Comparison of ENCODE assay signal across 9 cellular contexts in the genomic region with DNA sequence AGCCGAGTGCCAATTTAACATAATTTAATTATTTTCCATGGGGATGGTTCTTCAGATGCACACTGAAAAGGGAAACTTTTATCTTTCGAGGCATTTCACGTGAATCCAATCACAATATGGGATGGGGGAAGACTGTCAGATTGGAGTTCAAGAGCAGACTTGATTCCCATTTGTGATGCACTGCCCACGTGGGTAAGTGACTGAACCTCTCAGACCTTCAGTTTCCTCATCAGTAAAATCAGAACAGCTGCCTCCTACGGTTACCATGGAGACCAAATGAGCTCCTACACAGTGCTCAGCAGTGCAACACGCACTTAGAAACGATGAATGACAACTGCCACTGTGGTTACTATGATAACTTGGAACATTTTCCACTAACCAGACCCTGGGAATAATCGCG. TPM values are rescaled to one million over a fixed set of nuclear protein-coding genes. Genes with fewer than 3 reads are reported as not detected.
DNase-seq lines count a peak whose midpoint lies in the region; ATAC-seq and TF ChIP-seq lines count a peak whose summit lies in the region.
"Had no signal": no experiment of that assay in that cellular context is flagged by ENCODE, and none has a peak within 500 bp of the region (broad histone marks: within the 10 kb centered on the region; RNA-seq: fewer than 3 reads in every experiment).

No MANE protein-coding gene starts in this region.

- H4K20me1 ChIP-seq in IMR-90 (ENCODE audit: insufficient read depth, low read length): peaks cover 65% of the 10 kb centered on the region

- H3K27me3 Mint-ChIP-seq in CD8-positive, alpha-beta memory T cell: no peaks in the 10 kb centered on the region

- H3K4me3 Mint-ChIP-seq in CD8-positive, alpha-beta memory T cell: no peak overlapping the region

- 73% methylated on average over 2 of the region's 9 CpGs; no CpG with 5 or more reads in 1 of the 2 experiments for WGBS in IMR-90 (ENCODE audit: extremely low coverage in 2 of 2, insufficient read length in 1 of 2), 2 experiments

- TF ChIP-seq POLR2A in IMR-90 (IDR thresholded peaks at IDR 0.05; ENCODE audit: low read depth, low read length): no peak

- no peak overlapping the region for H4K91ac ChIP-seq in IMR-90 (ENCODE audit: insufficient read depth, low read depth, low read length)

- H3K36me3 ChIP-seq in IMR-90 (ENCODE audit: control insufficient read depth, insufficient read depth, low read length): no peaks in the 10 kb centered on the region
- no peaks in the 10 kb centered on the region for H3K36me3 ChIP-seq in CD8-positive, alpha-beta memory T cell (ENCODE audit: insufficient read depth, low read length)

- no peak overlapping the region for H2AFZ ChIP-seq in IMR-90 (replicated peaks; ENCODE audit: low read length, poor library complexity)

- peaks cover 5% of the 10 kb centered on the region; the same call in 1 of the 2 replicates for H3K4me1 ChIP-seq in IMR-90 (ENCODE audit: control insufficient read depth, insufficient read depth, low read length)
- no peaks in the 10 kb centered on the region for H3K4me1 ChIP-seq in CD8-positive, alpha-beta memory T cell (ENCODE audit: insufficient read depth, low read length)

- H3K56ac ChIP-seq in IMR-90 (ENCODE audit: extremely low read depth, insufficient read depth, low read length): no peak overlapping the region

- H2AK9ac ChIP-seq in IMR-90 (replicated peaks; ENCODE audit: low read depth, low read length, poor library complexity): no peak overlapping the region

- DNase-seq in NCI-H2029 (lab: John Stamatoyannopoulos, UW) (peak; percentile 10), NCI-H2029 treated with DMSO at 0.1 percent for 48 hours (lab: John Stamatoyannopoulos, UW) (no peak), IMR-90 (peak; percentile 37), NCI-H226 (no peak), GF-D8 (lab: John Stamatoyannopoulos, UW) (no peak)
- peak; percentile 43 to 54 for DNase-seq in activated T-cell treated with anti-CD3 and anti-CD28 coated beads, Interleukin-2, amount 50 U/mL, for 48 hours
- DNase-seq in stimulated activated CD4-positive, alpha-beta T cell treated with anti-CD3 and anti-CD28 coated beads, Interleukin-4, amount 100 ng/mL, for 24 hours: peak; percentile 61
- DNase-seq in CD8-positive, alpha-beta memory T cell: no peak
- DNase-seq: NCI-H526 treated with DMSO at 0.1 percent for 48 hours had no signal

- H3K9me1 ChIP-seq in IMR-90 (ENCODE audit: insufficient read depth, low read length): peaks cover 11% of the 10 kb centered on the region

- no peaks in the 10 kb centered on the region for H3K27me3 ChIP-seq in IMR-90 (ENCODE audit: control insufficient read depth, insufficient read depth, low read length)
- H3K27me3 ChIP-seq in CD8-positive, alpha-beta memory T cell (ENCODE audit: insufficient read depth, low read length, poor library complexity, severe bottlenecking): no peaks in the 10 kb centered on the region

- no peak overlapping the region for H3K4ac ChIP-seq in IMR-90 (ENCODE audit: low read depth, low read length)

- intact Hi-C loops in IMR-90 (cut with micrococcal nuclease): no loop called here

- H3K14ac ChIP-seq in IMR-90 (replicated peaks; ENCODE audit: low read depth, low read length): no peak overlapping the region

- no peak overlapping the region for H4K8ac ChIP-seq in IMR-90 (ENCODE audit: low read depth in 2 of 2, low read length in 2 of 2)

- no TSS peak for BruUV-seq in IMR-90 (replicated peaks; lab: Mats Ljungman, UMichigan)

- no peak for TF ChIP-seq RAD21 in IMR-90 (IDR thresholded peaks at IDR 0.05; ENCODE audit: low read length)

- dilution Hi-C loops in IMR-90 (cut with HindIII; ENCODE audit: low sequenced_read_pairs, unreplicated experiment): no loop called here

- no peak overlapping the region for H2BK5ac ChIP-seq in IMR-90 (ENCODE audit: low read depth, low read length, poor library complexity, severe bottlenecking)

- in situ Hi-C loops in IMR-90 (cut with MboI; ENCODE audit: low sequenced_read_pairs): no loop called here

- no peak overlapping the region for H3K4me3 ChIP-seq in IMR-90 (ENCODE audit: insufficient read depth, low read depth, low read length)
- H3K4me3 ChIP-seq in CD8-positive, alpha-beta memory T cell (ENCODE audit: low read length): no peak overlapping the region

- H4K5ac ChIP-seq in IMR-90 (ENCODE audit: low read depth, low read length): no peak overlapping the region

- no peaks in the 10 kb centered on the region for H3K9me3 Mint-ChIP-seq in CD8-positive, alpha-beta memory T cell

- no peak overlapping the region for H2BK120ac ChIP-seq in IMR-90 (ENCODE audit: low read depth, low read length)

- H3K36me3 Mint-ChIP-seq in CD8-positive, alpha-beta memory T cell: no peaks in the 10 kb centered on the region

- no peak overlapping the region for H3K27ac ChIP-seq in IMR-90 (ENCODE audit: insufficient read depth, low read length)
- no peak overlapping the region for H3K27ac ChIP-seq in CD8-positive, alpha-beta memory T cell (ENCODE audit: low read depth, low read length)

- ATAC-seq in IMR-90 (ENCODE audit: low read depth): no peak

- no peak overlapping the region for H2BK20ac ChIP-seq in IMR-90 (ENCODE audit: low read depth, low read length)

- H3K27ac Mint-ChIP-seq in CD8-positive, alpha-beta memory T cell: no peak overlapping the region

- TF ChIP-seq CTCF in IMR-90 (conservative IDR thresholded peaks at IDR 0.05; ENCODE audit: low read depth, low read length): no peak

- H3K9ac ChIP-seq in IMR-90 (ENCODE audit: low read depth, low read length): no peak overlapping the region

- POLR2A ChIA-PET in IMR-90 (lab: Charles Lee; ENCODE audit: unreplicated experiment): no interaction called here
- POLR2A ChIA-PET in CD8-positive, alpha-beta memory T cell (lab: Charles Lee): no interaction called here

- H2AK5ac ChIP-seq in IMR-90 (ENCODE audit: low read depth, low read length): no peak overlapping the region

- CTCF ChIA-PET in IMR-90 (lab: Yijun Ruan, JAX): no interaction called here
- CTCF ChIA-PET in CD8-positive, alpha-beta memory T cell (lab: Charles Lee): no interaction called here

- no peak overlapping the region for H3K18ac ChIP-seq in IMR-90 (ENCODE audit: low read depth, low read length)

- peaks cover 24 to 69% of the 10 kb centered on the region in 2 experiments for H3K79me1 ChIP-seq in IMR-90 (ENCODE audit: low read depth in 1 of 2, low read length in 2 of 2)

- H3K4me2 ChIP-seq in IMR-90 (ENCODE audit: low read depth, low read length): no peak overlapping the region

- H3K4me1 Mint-ChIP-seq in CD8-positive, alpha-beta memory T cell: peaks cover 10 to 28% (median 13%) of the 10 kb centered on the region in 3 donors

- H3K23ac ChIP-seq in IMR-90 (ENCODE audit: low read depth, low read length): no peak overlapping the region

- H3K9me3 ChIP-seq in IMR-90 (ENCODE audit: control insufficient read depth, insufficient read depth, low read length): no peaks in the 10 kb centered on the region
- H3K9me3 ChIP-seq in CD8-positive, alpha-beta memory T cell (ENCODE audit: low read length): no peaks in the 10 kb centered on the region

- H2BK15ac ChIP-seq in IMR-90 (ENCODE audit: low read depth, low read length): no peak overlapping the region

TF ChIP-seq in IMR-90, 13 proteins besides CTCF, POLR2A, EP300 and RAD21:
- no peak for TF ChIP-seq NFE2L2 (IDR thresholded peaks at IDR 0.05; ENCODE audit: low read depth, low read length)
- TF ChIP-seq, protein P1, sequence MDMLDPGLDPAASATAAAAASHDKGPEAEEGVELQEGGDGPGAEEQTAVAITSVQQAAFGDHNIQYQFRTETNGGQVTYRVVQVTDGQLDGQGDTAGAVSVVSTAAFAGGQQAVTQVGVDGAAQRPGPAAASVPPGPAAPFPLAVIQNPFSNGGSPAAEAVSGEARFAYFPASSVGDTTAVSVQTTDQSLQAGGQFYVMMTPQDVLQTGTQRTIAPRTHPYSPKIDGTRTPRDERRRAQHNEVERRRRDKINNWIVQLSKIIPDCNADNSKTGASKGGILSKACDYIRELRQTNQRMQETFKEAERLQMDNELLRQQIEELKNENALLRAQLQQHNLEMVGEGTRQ (IDR thresholded peaks at IDR 0.05; ENCODE audit: low read depth, low read length): peak; percentile 60

RNA-seq across cellular contexts. Expression of a gene that starts 21.7 kb away (rescaled TPM):
- total RNA-seq in IMR-90 (2012; rRNA removed): 21.7 and 25.3 TPM in 2 replicates
- 34.1 and 38.1 TPM in 2 replicates for polyA plus RNA-seq in IMR-90 (2012; rRNA removed)
- polyA plus RNA-seq in IMR-90 (2012; cell fraction: cytosol; rRNA removed): 45.7 and 62.0 TPM in 2 replicates
- polyA plus RNA-seq in IMR-90 (2012; cell fraction: nucleus; rRNA removed; ENCODE audit: low replicate concordance): 134 and 167 TPM in 2 replicates
- 10 to 100 TPM; 32.3 to 39.5 TPM for total RNA-seq in CD8-positive, alpha-beta memory T cell
- polyA plus RNA-seq in CD8-positive, alpha-beta memory T cell: 2.7 TPM

RNA-seq across cellular contexts. Expression of a gene that starts 55.2 kb away (rescaled TPM):
- total RNA-seq in IMR-90 (2012; rRNA removed): 61.1 and 65.4 TPM in 2 replicates
- polyA plus RNA-seq in IMR-90 (2012; rRNA removed): 10.3 and 12.8 TPM in 2 replicates
- polyA plus RNA-seq in IMR-90 (2012; cell fraction: cytosol; rRNA removed): 6.0 and 7.5 TPM in 2 replicates
- 5.9 and 17.2 TPM in 2 replicates for polyA plus RNA-seq in IMR-90 (2012; cell fraction: nucleus; rRNA removed; ENCODE audit: low replicate concordance)
- 100 to 1,000 TPM; 170 to 172 TPM for total RNA-seq in CD8-positive, alpha-beta memory T cell
- 63.4 TPM for polyA plus RNA-seq in CD8-positive, alpha-beta memory T cell

Comparison
In these comparisons a context has a peak if more than half of its experiments do, and no peak if none do; other contexts are left out.
1. DNase-seq: peak in NCI-H2029 (single experiment), IMR-90 (single experiment), activated T-cell treated with anti-CD3 and anti-CD28 coated beads, Interleukin-2, amount 50 U/mL, for 48 hours (2 of 2) and stimulated activated CD4-positive, alpha-beta T cell treated with anti-CD3 and anti-CD28 coated beads, Interleukin-4, amount 100 ng/mL, for 24 hours (single experiment); none in NCI-H2029 treated with DMSO at 0.1 percent for 48 hours (single experiment), NCI-H226 (single experiment), CD8-positive, alpha-beta memory T cell (0 of 5) and GF-D8 (single experiment).